1 cellular context compared by ENCODE assay signal in the genomic region with DNA sequence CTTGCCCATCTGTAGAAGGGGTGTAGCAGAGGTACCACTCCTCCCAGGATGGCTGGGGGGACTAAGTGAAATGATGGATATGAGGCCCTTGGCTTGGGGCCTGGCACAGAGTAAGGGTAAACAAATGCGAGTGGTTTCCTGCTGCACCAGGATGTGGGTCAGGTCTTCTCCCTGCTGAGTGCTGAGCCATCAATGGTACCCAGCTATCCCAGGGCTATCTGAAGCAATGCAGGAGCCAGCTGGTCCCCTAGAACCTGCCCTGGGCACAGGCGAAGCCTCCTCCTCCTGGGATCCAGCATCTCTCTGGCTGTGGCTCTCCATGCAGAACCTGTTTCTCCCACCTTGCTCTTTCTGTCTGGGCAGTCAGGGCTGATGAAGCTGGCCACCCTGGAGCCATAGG.
TF ChIP-seq lines count a peak whose summit lies in the region.

No MANE protein-coding gene starts in this region.

TF ChIP-seq in A549, 52 proteins besides CTCF, POLR2A, EP300 and RAD21 (continued from another document):
- TF ChIP-seq CHD2 (IDR thresholded peaks at IDR 0.05; ENCODE audit: low read length, partially characterized antibody) = no peak
- TF ChIP-seq, protein P1, sequence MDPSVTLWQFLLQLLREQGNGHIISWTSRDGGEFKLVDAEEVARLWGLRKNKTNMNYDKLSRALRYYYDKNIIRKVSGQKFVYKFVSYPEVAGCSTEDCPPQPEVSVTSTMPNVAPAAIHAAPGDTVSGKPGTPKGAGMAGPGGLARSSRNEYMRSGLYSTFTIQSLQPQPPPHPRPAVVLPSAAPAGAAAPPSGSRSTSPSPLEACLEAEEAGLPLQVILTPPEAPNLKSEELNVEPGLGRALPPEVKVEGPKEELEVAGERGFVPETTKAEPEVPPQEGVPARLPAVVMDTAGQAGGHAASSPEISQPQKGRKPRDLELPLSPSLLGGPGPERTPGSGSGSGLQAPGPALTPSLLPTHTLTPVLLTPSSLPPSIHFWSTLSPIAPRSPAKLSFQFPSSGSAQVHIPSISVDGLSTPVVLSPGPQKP (IDR thresholded peaks at IDR 0.05; ENCODE audit: low read depth, low read length) = no peak
- no peak for TF ChIP-seq PHF8 (IDR thresholded peaks at IDR 0.05; ENCODE audit: borderline replicate concordance, low read depth)
- TF ChIP-seq, protein P2, sequence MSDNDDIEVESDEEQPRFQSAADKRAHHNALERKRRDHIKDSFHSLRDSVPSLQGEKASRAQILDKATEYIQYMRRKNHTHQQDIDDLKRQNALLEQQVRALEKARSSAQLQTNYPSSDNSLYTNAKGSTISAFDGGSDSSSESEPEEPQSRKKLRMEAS (IDR thresholded peaks at IDR 0.05) = no peak
- TF ChIP-seq, protein P3, sequence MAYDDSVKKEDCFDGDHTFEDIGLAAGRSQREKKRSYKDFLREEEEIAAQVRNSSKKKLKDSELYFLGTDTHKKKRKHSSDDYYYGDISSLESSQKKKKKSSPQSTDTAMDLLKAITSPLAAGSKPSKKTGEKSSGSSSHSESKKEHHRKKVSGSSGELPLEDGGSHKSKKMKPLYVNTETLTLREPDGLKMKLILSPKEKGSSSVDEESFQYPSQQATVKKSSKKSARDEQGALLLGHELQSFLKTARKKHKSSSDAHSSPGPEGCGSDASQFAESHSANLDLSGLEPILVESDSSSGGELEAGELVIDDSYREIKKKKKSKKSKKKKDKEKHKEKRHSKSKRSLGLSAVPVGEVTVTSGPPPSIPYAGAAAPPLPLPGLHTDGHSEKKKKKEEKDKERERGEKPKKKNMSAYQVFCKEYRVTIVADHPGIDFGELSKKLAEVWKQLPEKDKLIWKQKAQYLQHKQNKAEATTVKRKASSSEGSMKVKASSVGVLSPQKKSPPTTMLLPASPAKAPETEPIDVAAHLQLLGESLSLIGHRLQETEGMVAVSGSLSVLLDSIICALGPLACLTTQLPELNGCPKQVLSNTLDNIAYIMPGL (CRISPR knock-in tag; IDR thresholded peaks at IDR 0.05; ENCODE audit: borderline replicate concordance) = no peak
- TF ChIP-seq MYC (IDR thresholded peaks at IDR 0.05; ENCODE audit: borderline replicate concordance, low read length) = no peak
- no peak for TF ChIP-seq RARB (CRISPR knock-in tag; IDR thresholded peaks at IDR 0.05)
